18 cellular contexts compared by ENCODE assay signal in the genomic region with DNA sequence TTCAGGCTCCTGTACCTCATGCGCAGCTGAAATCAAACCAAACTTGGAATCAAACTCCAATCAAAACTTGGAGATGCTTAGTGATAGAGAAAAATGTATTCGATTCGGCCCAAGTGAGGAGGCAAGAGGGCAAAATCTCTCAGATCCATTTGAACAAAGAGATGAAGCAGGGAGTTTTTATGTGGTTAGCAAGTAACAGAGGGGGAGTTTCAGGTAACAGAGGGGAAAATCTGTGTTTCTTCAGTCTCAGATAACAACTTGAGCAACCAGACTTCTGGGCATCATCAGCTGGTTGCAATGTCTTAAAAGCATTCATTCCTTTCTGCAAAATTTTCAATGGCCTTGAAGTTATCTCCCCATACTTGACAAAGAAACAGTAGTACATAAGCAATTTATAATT.
DNase-seq lines count a peak whose midpoint lies in the region; ATAC-seq, FAIRE-seq and TF ChIP-seq lines count a peak whose summit lies in the region.
"Had no signal": no experiment of that assay in that cellular context is flagged by ENCODE, and none has a peak within 500 bp of the region (broad histone marks: within the 10 kb centered on the region; RNA-seq: fewer than 3 reads in every experiment).

No MANE protein-coding gene starts in this region.

- TF ChIP-seq EP300 in H1 (IDR thresholded peaks at IDR 0.05; ENCODE audit: borderline replicate concordance in 1 of 2, low read depth in 2 of 2, low read length in 2 of 2), result no peak

- H2BK5ac ChIP-seq in H1 (ENCODE audit: low read depth, low read length), result no peak overlapping the region

- H3K18ac ChIP-seq in H1 (ENCODE audit: extremely low read depth, low read length), result no peak overlapping the region

- no peak for FAIRE-seq in H1 (lab: Jason Lieb, UNC)
- FAIRE-seq: A204.1, H54 had no signal

- ATAC-seq in GM18870 (IDR thresholded peaks at IDR 0.05; ENCODE audit: unreplicated experiment) (peak; percentile 57), HG02610 (IDR thresholded peaks at IDR 0.05; ENCODE audit: unreplicated experiment) (peak; percentile 48), GM18858 (IDR thresholded peaks at IDR 0.05; ENCODE audit: unreplicated experiment) (no peak)

- no peak overlapping the region for H4K8ac ChIP-seq in H1 (ENCODE audit: extremely low read depth, insufficient read depth, low read length)

- H4K5ac ChIP-seq in H1 (ENCODE audit: insufficient read length, low read depth, low read length), result no peak overlapping the region

- H3K36me3 ChIP-seq in H1 (ENCODE audit: control insufficient read depth in 2 of 4, insufficient read depth in 4 of 4, low read length in 3 of 4), result no peaks in the 10 kb centered on the region
- H3K36me3 ChIP-seq in Peyer's patch, result no peaks in the 10 kb centered on the region
- H3K36me3 ChIP-seq: BE2C had no signal

- no peak overlapping the region for H3K4me2 ChIP-seq in H1 (ENCODE audit: insufficient read depth in 1 of 2, low read depth in 2 of 2, low read length in 2 of 2)

- H2BK20ac ChIP-seq in H1 (ENCODE audit: low read length), result no peak overlapping the region

- H3K9me3 ChIP-seq in H1 (ENCODE audit: insufficient read depth in 2 of 2, low read depth in 1 of 2, low read length in 1 of 2) (peaks cover 0 to 8% of the 10 kb centered on the region in 2 experiments; a peak in 1 of 4 replicates), Peyer's patch (no peaks in the 10 kb centered on the region)
- H3K9me3 ChIP-seq: BE2C had no signal

- WGBS in H1 (ENCODE audit: extremely low coverage in 1 of 2, insufficient coverage in 1 of 2, insufficient read length in 1 of 2, insufficient replicate concordance in 2 of 2, low coverage in 1 of 2, low lambda C conversion rate in 2 of 2, missing lambda C conversion rate in 1 of 2), 2 experiments, result 100% methylated on average over 3 of the region's 3 CpGs; no CpG with 5 or more reads in 1 of the 2 experiments

- H3K4me3 ChIP-seq in H1 (ENCODE audit: extremely low read depth in 1 of 4, insufficient read depth in 2 of 4, low read depth in 3 of 4, low read length in 4 of 4) (no peak overlapping the region), Peyer's patch (no peak overlapping the region)

- no peaks in the 10 kb centered on the region for H3K79me2 ChIP-seq in H1 (ENCODE audit: control insufficient read depth in 1 of 2, insufficient read depth in 2 of 2, low read length in 2 of 2)

- peak overlapping the region; percentile 79 for H2AFZ ChIP-seq in H1 (ENCODE audit: low read length)

- CTCF ChIA-PET in H1 (lab: Charles Lee; ENCODE audit: partially characterized antibody), result no interaction called here

- H3K27ac ChIP-seq in H1 (ENCODE audit: low read depth, low read length) (no peak overlapping the region), Peyer's patch (no peak overlapping the region)

- no peaks in the 10 kb centered on the region for H3K23me2 ChIP-seq in H1 (ENCODE audit: low read depth, low read length)

- H3K9ac ChIP-seq in H1 (replicated peaks in 1 of 4; ENCODE audit: extremely low read depth in 1 of 4, low read depth in 3 of 4, low read length in 3 of 4), result no peak overlapping the region

- no peak for TF ChIP-seq RAD21 in H1 (IDR thresholded peaks at IDR 0.05 in 1 of 2, conservative IDR thresholded peaks at IDR 0.05 in 1 of 2; ENCODE audit: low read depth in 2 of 2, low read length in 2 of 2)

- no peaks in the 10 kb centered on the region for H3K4me1 ChIP-seq in H1 (replicated peaks in 1 of 4; ENCODE audit: control insufficient read depth in 3 of 4, insufficient read depth in 4 of 4, low read length in 3 of 4)
- no peaks in the 10 kb centered on the region for H3K4me1 ChIP-seq in Peyer's patch
- H3K4me1 ChIP-seq: BE2C had no signal

- H2AK5ac ChIP-seq in H1 (ENCODE audit: low read depth, low read length), result no peak overlapping the region

- H4K91ac ChIP-seq in H1 (replicated peaks; ENCODE audit: insufficient read length, low read length), result no peak overlapping the region

- H2BK15ac ChIP-seq in H1 (ENCODE audit: low read length), result no peak overlapping the region

- no peak for TF ChIP-seq POLR2A in H1 (IDR thresholded peaks at IDR 0.05; ENCODE audit: control extremely low read depth in 1 of 2, low read depth in 2 of 2, low read length in 2 of 2)
- TF ChIP-seq POLR2A in Peyer's patch (IDR thresholded peaks at IDR 0.05), result no peak

- no peak overlapping the region for H3K4ac ChIP-seq in H1 (replicated peaks; ENCODE audit: insufficient read length, low read depth, low read length)

- no peak overlapping the region for H3K56ac ChIP-seq in H1 (replicated peaks; ENCODE audit: insufficient read length, low read depth, low read length)

- H3K79me1 ChIP-seq in H1 (ENCODE audit: low read depth, low read length), result no peaks in the 10 kb centered on the region

- H2BK12ac ChIP-seq in H1 (ENCODE audit: low read depth, low read length), result no peak overlapping the region

- TF ChIP-seq CTCF in H1 (IDR thresholded peaks at IDR 0.05; ENCODE audit: control extremely low read depth in 1 of 3, insufficient read depth in 1 of 3, low read depth in 1 of 3, low read length in 3 of 3) (no peak), Peyer's patch (IDR thresholded peaks at IDR 0.05) (no peak)

- H3K14ac ChIP-seq in H1 (ENCODE audit: insufficient read length), result no peak overlapping the region

- no peak overlapping the region for H2BK120ac ChIP-seq in H1 (replicated peaks; ENCODE audit: low read depth, low read length)

- POLR2A ChIA-PET in H1 (lab: Charles Lee; ENCODE audit: partially characterized antibody), result no interaction called here

- H3K23ac ChIP-seq in H1 (ENCODE audit: insufficient read length), result no peak overlapping the region

- DNase-seq in H1 (ENCODE audit: low read depth in 1 of 2, low spot score in 2 of 2), result no peak
- no peak for DNase-seq in NCI-H82 treated with DMSO at 0.1 percent for 48 hours (lab: John Stamatoyannopoulos, UW; ENCODE audit: unreplicated experiment)
- DNase-seq in ureter (ENCODE audit: low spot score), result no peak
- DNase-seq in Peyer's patch, result no peak
- DNase-seq: ACHN; BE2C; C1 segment of cervical spinal cord; CD4-positive, CD25-positive, alpha-beta regulatory T cell; CD8-positive, alpha-beta memory T cell; COR-L47; HCEC 1CT; Kasumi-1; KG1 had no signal

- no peaks in the 10 kb centered on the region for H3K27me3 ChIP-seq in H1 (replicated peaks in 1 of 4; ENCODE audit: control insufficient read depth in 3 of 4, extremely low read depth in 1 of 4, insufficient read depth in 3 of 4, low read length in 3 of 4)
- H3K27me3 ChIP-seq in Peyer's patch, result no peaks in the 10 kb centered on the region
- H3K27me3 ChIP-seq: BE2C had no signal

- H4K20me1 ChIP-seq in H1 (replicated peaks in 1 of 2; ENCODE audit: control insufficient read depth in 1 of 2, insufficient read depth in 2 of 2, low read length in 2 of 2), result no peaks in the 10 kb centered on the region

TF ChIP-seq in H1, 55 proteins besides CTCF, POLR2A, EP300 and RAD21 (continues in another document):
- no peak for TF ChIP-seq TAF1 (IDR thresholded peaks at IDR 0.05; ENCODE audit: low read depth, low read length)
- no peak for TF ChIP-seq CBX8 (IDR thresholded peaks at IDR 0.05; ENCODE audit: borderline replicate concordance, low read depth, low read length)
- no peak for TF ChIP-seq POLR2AphosphoS5 (IDR thresholded peaks at IDR 0.05; ENCODE audit: low read depth, low read length)
- no peak for TF ChIP-seq EGR1 (IDR thresholded peaks at IDR 0.05; ENCODE audit: borderline replicate concordance, low read depth, low read length)
- no peak for TF ChIP-seq ZNF274 (IDR thresholded peaks at IDR 0.05; ENCODE audit: borderline replicate concordance, extremely low read depth, low read length)
- no peak for TF ChIP-seq KDM4A (IDR thresholded peaks at IDR 0.05; ENCODE audit: low read depth, low read length, severe bottlenecking)
- TF ChIP-seq PHF8 (conservative IDR thresholded peaks at IDR 0.05; ENCODE audit: low read depth, low read length), result no peak
- no peak for TF ChIP-seq SP2 (IDR thresholded peaks at IDR 0.05; ENCODE audit: low read length)
- TF ChIP-seq EZH2 (IDR thresholded peaks at IDR 0.05; ENCODE audit: low read depth, low read length, severe bottlenecking), result no peak
- TF ChIP-seq ASH2L (IDR thresholded peaks at IDR 0.05; ENCODE audit: low read length), result no peak
- TF ChIP-seq SIRT6 (IDR thresholded peaks at IDR 0.05; ENCODE audit: low read length), result no peak
- no peak for TF ChIP-seq RFX5 (IDR thresholded peaks at IDR 0.05; ENCODE audit: borderline replicate concordance, low read depth, low read length)
- no peak for TF ChIP-seq GTF2F1 (IDR thresholded peaks at IDR 0.05; ENCODE audit: borderline replicate concordance, low read depth, low read length)
- no peak for TF ChIP-seq TAF7 (optimal IDR thresholded peaks at IDR 0.05; ENCODE audit: borderline replicate concordance, low read depth, low read length)
- TF ChIP-seq E2F6 (IDR thresholded peaks at IDR 0.05), result no peak
- TF ChIP-seq SP4 (IDR thresholded peaks at IDR 0.05; ENCODE audit: low read length), result no peak
- TF ChIP-seq RXRA (IDR thresholded peaks at IDR 0.05; ENCODE audit: insufficient read depth, low read depth, low read length), result no peak
